19 cellular contexts compared by ENCODE assay signal in the genomic region with DNA sequence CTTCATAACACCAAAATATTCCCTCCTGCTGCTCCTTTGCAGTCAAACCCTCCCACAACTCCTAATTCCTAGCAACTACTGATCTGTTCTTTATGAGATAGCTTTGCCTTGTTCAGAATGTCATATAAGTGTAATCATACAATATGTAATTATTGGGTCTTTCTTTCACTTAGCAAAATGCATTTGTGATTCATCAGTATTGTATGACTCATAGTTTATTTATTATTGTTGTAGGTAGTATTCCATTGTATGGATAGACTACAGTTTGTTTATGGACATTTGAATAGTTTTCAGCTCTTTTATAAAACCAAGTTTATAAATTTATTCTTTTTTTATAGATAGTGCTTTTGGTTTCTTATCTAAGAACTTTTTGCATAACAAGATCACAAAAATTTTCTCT.
DNase-seq lines count a peak whose midpoint lies in the region; ATAC-seq, FAIRE-seq and TF ChIP-seq lines count a peak whose summit lies in the region.
"Had no signal": no experiment of that assay in that cellular context is flagged by ENCODE, and none has a peak within 500 bp of the region (broad histone marks: within the 10 kb centered on the region; RNA-seq: fewer than 3 reads in every experiment).

No MANE protein-coding gene starts in this region.

- POLR2A ChIA-PET in IMR-90 (lab: Charles Lee; ENCODE audit: unreplicated experiment) (no interaction called here), PC-9 (lab: Charles Lee; ENCODE audit: unreplicated experiment) (no interaction called here)

- H3K4me2 ChIP-seq in IMR-90 (ENCODE audit: low read depth, low read length) (no peak overlapping the region), PC-9 (no peak overlapping the region)

- no peak overlapping the region for H2BK5ac ChIP-seq in IMR-90 (ENCODE audit: low read depth, low read length, poor library complexity, severe bottlenecking)

- H2AFZ ChIP-seq in IMR-90 (replicated peaks; ENCODE audit: low read length, poor library complexity) (no peak overlapping the region), PC-9 (no peak overlapping the region)

- no peak overlapping the region for H2AK9ac ChIP-seq in IMR-90 (replicated peaks; ENCODE audit: low read depth, low read length, poor library complexity)

- H3K4me1 ChIP-seq in IMR-90 (ENCODE audit: control insufficient read depth, insufficient read depth, low read length) (no peaks in the 10 kb centered on the region), PC-9 (replicated peaks; ENCODE audit: insufficient read depth) (no peaks in the 10 kb centered on the region)
- H3K4me1 ChIP-seq: BE2C, HAP-1 had no signal

- H3K9me3 ChIP-seq in IMR-90 (ENCODE audit: control insufficient read depth, insufficient read depth, low read length) = no peaks in the 10 kb centered on the region
- no peaks in the 10 kb centered on the region for H3K9me3 ChIP-seq in PC-9 (ENCODE audit: insufficient read depth, low read depth)
- H3K9me3 ChIP-seq: BE2C, HAP-1 had no signal

- H3K27ac ChIP-seq in IMR-90 (ENCODE audit: insufficient read depth, low read length) (no peak overlapping the region), PC-9 (no peak overlapping the region)
- H3K27ac ChIP-seq: C4-2B, HL-60 had no signal

- no peak overlapping the region for H2AK5ac ChIP-seq in IMR-90 (ENCODE audit: low read depth, low read length)

- H3K9me1 ChIP-seq in IMR-90 (ENCODE audit: insufficient read depth, low read length) = no peaks in the 10 kb centered on the region

- H3K79me1 ChIP-seq in IMR-90 (ENCODE audit: low read depth in 1 of 2, low read length in 2 of 2) = no peaks in the 10 kb centered on the region

- no peak for FAIRE-seq in bronchial epithelial cell (lab: Jason Lieb, UNC)
- FAIRE-seq: A204.1, D721Med, H1 had no signal

- H3K79me2 ChIP-seq in PC-9 (ENCODE audit: low read depth) = no peaks in the 10 kb centered on the region

- intact Hi-C loops in IMR-90 (cut with micrococcal nuclease) = no loop called here
- intact Hi-C loops in PC-9 (cut with micrococcal nuclease; ENCODE audit: unreplicated experiment) = no loop called here

- no peaks in the 10 kb centered on the region for H3K9me2 ChIP-seq in PC-9 (ENCODE audit: insufficient read depth)

- H3K9ac ChIP-seq in IMR-90 (ENCODE audit: low read depth, low read length) = no peak overlapping the region

- H2BK15ac ChIP-seq in IMR-90 (ENCODE audit: low read depth, low read length) = no peak overlapping the region

- no peak overlapping the region for H3K4ac ChIP-seq in IMR-90 (ENCODE audit: low read depth, low read length)

- no peak overlapping the region for H3K18ac ChIP-seq in IMR-90 (ENCODE audit: low read depth, low read length)

- H3K36me3 ChIP-seq in IMR-90 (ENCODE audit: control insufficient read depth, insufficient read depth, low read length) (no peaks in the 10 kb centered on the region), bronchial epithelial cell (ENCODE audit: control insufficient read depth, insufficient read depth, low read length) (no peaks in the 10 kb centered on the region), PC-9 (ENCODE audit: low read depth) (no peaks in the 10 kb centered on the region)
- H3K36me3 ChIP-seq: BE2C, HAP-1 had no signal

- peak; percentile 31 for DNase-seq in DMS53 (lab: John Stamatoyannopoulos, UW)
- DNase-seq in IMR-90 = no peak
- peak; percentile 71 for DNase-seq in bronchial epithelial cell (ENCODE audit: low read depth)
- DNase-seq in renal cortical epithelial cell (ENCODE audit: low read depth) = peak; percentile 4
- no peak for DNase-seq in NCI-H2081 (lab: John Stamatoyannopoulos, UW)
- DNase-seq in CD1c-positive myeloid dendritic cell (ENCODE audit: extremely low spot score) = no peak
- DNase-seq in PC-9 = no peak
- DNase-seq: BE2C; CD8-positive, alpha-beta T cell; COR-L47; DMS153; GF-D8; HFFc6 had no signal

- no peak overlapping the region for H2BK20ac ChIP-seq in IMR-90 (ENCODE audit: low read depth, low read length)

- no peak for TF ChIP-seq POLR2A in IMR-90 (IDR thresholded peaks at IDR 0.05; ENCODE audit: low read depth, low read length)

- CTCF ChIA-PET in IMR-90 (lab: Yijun Ruan, JAX) = no interaction called here
- CTCF ChIA-PET in PC-9 (lab: Charles Lee) = interaction anchor here (0.7 kb wide), 1 partner anchor 539 kb away, joined by 3 read pairs; no protein-coding TSS in a partner anchor

- no peak overlapping the region for H3K4me3 ChIP-seq in IMR-90 (ENCODE audit: insufficient read depth, low read depth, low read length)
- no peak overlapping the region for H3K4me3 ChIP-seq in bronchial epithelial cell (ENCODE audit: low read depth, low read length)
- no peak overlapping the region for H3K4me3 ChIP-seq in PC-9
- H3K4me3 ChIP-seq: HAP-1 had no signal

- ATAC-seq in IMR-90 (ENCODE audit: low read depth) = no peak
- ATAC-seq: CD8-positive, alpha-beta T cell had no signal

- no peak overlapping the region for H4K5ac ChIP-seq in IMR-90 (ENCODE audit: low read depth, low read length)

- H3K27me3 ChIP-seq in IMR-90 (ENCODE audit: control insufficient read depth, insufficient read depth, low read length) (no peaks in the 10 kb centered on the region), bronchial epithelial cell (ENCODE audit: control insufficient read depth, insufficient read depth, low read length) (no peaks in the 10 kb centered on the region), PC-9 (ENCODE audit: insufficient read depth, low read depth) (0 out of 2 replicates have a peak, but pooled peaks cover 14% of the 10 kb centered on the region)
- H3K27me3 ChIP-seq: BE2C had no signal

- no peak overlapping the region for H3K56ac ChIP-seq in IMR-90 (ENCODE audit: extremely low read depth, insufficient read depth, low read length)

- no peaks in the 10 kb centered on the region for H3F3A ChIP-seq in PC-9 (ENCODE audit: insufficient read depth, low read depth)

- no peaks in the 10 kb centered on the region for H4K20me1 ChIP-seq in IMR-90 (ENCODE audit: insufficient read depth, low read length)
- no peaks in the 10 kb centered on the region for H4K20me1 ChIP-seq in PC-9 (ENCODE audit: insufficient read depth)

- TF ChIP-seq CTCF in IMR-90 (conservative IDR thresholded peaks at IDR 0.05; ENCODE audit: low read depth, low read length) (no peak), bronchial epithelial cell (IDR thresholded peaks at IDR 0.05; ENCODE audit: insufficient read depth, low read length, severe bottlenecking) (no peak), PC-9 (conservative IDR thresholded peaks at IDR 0.05) (no peak)

- H3K14ac ChIP-seq in IMR-90 (replicated peaks; ENCODE audit: low read depth, low read length) = no peak overlapping the region

- H2BK120ac ChIP-seq in IMR-90 (ENCODE audit: low read depth, low read length) = no peak overlapping the region

- no peak overlapping the region for H4K91ac ChIP-seq in IMR-90 (ENCODE audit: insufficient read depth, low read depth, low read length)

- no peak overlapping the region for H3K23ac ChIP-seq in IMR-90 (ENCODE audit: low read depth, low read length)

- dilution Hi-C loops in IMR-90 (cut with HindIII; ENCODE audit: low sequenced_read_pairs, unreplicated experiment) = no loop called here

- in situ Hi-C loops in IMR-90 (cut with MboI; ENCODE audit: low sequenced_read_pairs) = no loop called here

- H4K8ac ChIP-seq in IMR-90 (ENCODE audit: low read depth in 2 of 2, low read length in 2 of 2) = no peak overlapping the region

- no peak for TF ChIP-seq RAD21 in IMR-90 (IDR thresholded peaks at IDR 0.05; ENCODE audit: low read length)

- BruUV-seq in IMR-90 (replicated peaks; lab: Mats Ljungman, UMichigan) (no TSS peak), PC-9 (replicated peaks; lab: Mats Ljungman, UMichigan) (no TSS peak)

TF ChIP-seq in IMR-90, 13 proteins besides CTCF, POLR2A, EP300 and RAD21:
- TF ChIP-seq FOS (IDR thresholded peaks at IDR 0.05; ENCODE audit: low read depth, low read length) (0 out of 2 replicates have a peak, but pooled peaks have one; percentile 3), MAFK (IDR thresholded peaks at IDR 0.05; ENCODE audit: low read depth, low read length) (no peak)

Comparison
In these comparisons a context has a peak if more than half of its experiments do, and no peak if none do; other contexts are left out.
1. DNase-seq: peak in DMS53 (single experiment), bronchial epithelial cell (single experiment) and renal cortical epithelial cell (single experiment); none in IMR-90 (single experiment), NCI-H2081 (0 of 2), CD1c-positive myeloid dendritic cell (single experiment) and PC-9 (0 of 2).